In genomic region chr2:234495076-234495800, GRCh38 we compare ENCODE assay signal across 8 cellular contexts. TPM values are rescaled to one million over a fixed set of nuclear protein-coding genes. Genes with fewer than 3 reads are reported as not detected.
DNase-seq lines count a peak whose midpoint lies in the region; ATAC-seq and TF ChIP-seq lines count a peak whose summit lies in the region.

No MANE protein-coding gene starts in this region.

- H3K4me1 Mint-ChIP-seq in central memory CD8-positive, alpha-beta T cell = peaks cover 57% of the 10 kb centered on the region
- H3K4me1 Mint-ChIP-seq in mesothelial cell of epicardium = peaks cover 34% of the 10 kb centered on the region

- TF ChIP-seq CTCF in mesothelial cell of epicardium (IDR thresholded peaks at IDR 0.05; ENCODE audit: unreplicated experiment) = no peak

- H3K9me3 Mint-ChIP-seq in central memory CD8-positive, alpha-beta T cell = no peaks in the 10 kb centered on the region
- no peaks in the 10 kb centered on the region for H3K9me3 Mint-ChIP-seq in mesothelial cell of epicardium

- peak overlapping the region; percentile 97 for H3K27ac Mint-ChIP-seq in central memory CD8-positive, alpha-beta T cell (ENCODE audit: low read depth)
- peak overlapping the region; percentile 87 for H3K27ac Mint-ChIP-seq in mesothelial cell of epicardium

- H3K27me3 Mint-ChIP-seq in central memory CD8-positive, alpha-beta T cell = no peaks in the 10 kb centered on the region
- H3K27me3 Mint-ChIP-seq in mesothelial cell of epicardium (ENCODE audit: low read depth) = peaks cover 4% of the 10 kb centered on the region

- no peak for ATAC-seq in central memory CD8-positive, alpha-beta T cell (replicated peaks; ENCODE audit: extremely low read depth, poor library complexity, severe bottlenecking)
- no peak for ATAC-seq in HG03460 (IDR thresholded peaks at IDR 0.05; ENCODE audit: unreplicated experiment)
- no peak for ATAC-seq in HG03159 (IDR thresholded peaks at IDR 0.05; ENCODE audit: unreplicated experiment)
- no peak for ATAC-seq in GM19023 (IDR thresholded peaks at IDR 0.05; ENCODE audit: unreplicated experiment)

- H3K4me3 Mint-ChIP-seq in central memory CD8-positive, alpha-beta T cell = peak overlapping the region; percentile 92
- H3K4me3 Mint-ChIP-seq in mesothelial cell of epicardium = peak overlapping the region; percentile 87

- peaks cover 58% of the 10 kb centered on the region for H3K36me3 Mint-ChIP-seq in central memory CD8-positive, alpha-beta T cell (ENCODE audit: insufficient read depth)
- no peaks in the 10 kb centered on the region for H3K36me3 Mint-ChIP-seq in mesothelial cell of epicardium

- DNase-seq in EH (ENCODE audit: low read depth) (peak; percentile 36), NCI-H69 (lab: John Stamatoyannopoulos, UW) (peak; percentile 63), mesothelial cell of epicardium (ENCODE audit: low spot score in 2 of 2, unreplicated experiment in 2 of 2) (peak in 1 of 2 experiments; percentile 42), globus pallidus (ENCODE audit: low spot score) (no peak)
- peak in 1 of 2 donors; percentile 29 for DNase-seq in central memory CD8-positive, alpha-beta T cell (ENCODE audit: low spot score in 2 of 2)

RNA-seq across cellular contexts. Expression of gene ARL4C, which starts 1.6 kb away (rescaled TPM):
- total RNA-seq in mesothelial cell of epicardium = 18.4 to 21.4 TPM (median 20.7 TPM) in 3 replicates
